In genomic region chr14:23631234-23631633, GRCh38 we compare ENCODE assay signal across 17 cellular contexts. TPM values are rescaled to one million over a fixed set of nuclear protein-coding genes. Genes with fewer than 3 reads are reported as not detected.
"Had no signal": no experiment of that assay in that cellular context is flagged by ENCODE, and none has a peak within 500 bp of the region (broad histone marks: within the 10 kb centered on the region; RNA-seq: fewer than 3 reads in every experiment).

No MANE protein-coding gene starts in this region.

- H3K27me3 ChIP-seq: breast epithelium, dorsolateral prefrontal cortex, esophagus muscularis mucosa, ovary, transverse colon had no signal

- H3K4me3 ChIP-seq: breast epithelium, ovary had no signal

- H3K4me1 ChIP-seq: breast epithelium had no signal

- H3K9me3 Mint-ChIP-seq: activated CD4-positive, alpha-beta T cell treated with anti-CD3 and anti-CD28 coated beads, Interleukin-2, amount 10 ng/mL, durations not matched to agents 24 days and 14 days; activated naive CD4-positive, alpha-beta T cell treated with anti-CD3 and anti-CD28 coated beads, Interleukin-2, amount 50 U/mL, for 24 hours; natural killer cell; stimulated activated memory B cell treated with anti-CD40 and anti-IgM and Interleukin-4, amounts not matched to agents 10 μg/mL and 1 μg/mL and 100 μg/mL, for 72 hours; T-helper 1 cell treated with Interleukin-12 subunit alpha and Interleukin-12 subunit beta and Interleukin-4 antibody, amounts not matched to agents 30 μg/mL and 1 μg/mL, for 36 hours had no signal

- H3K27ac Mint-ChIP-seq: activated CD4-positive, alpha-beta T cell treated with anti-CD3 and anti-CD28 coated beads, Interleukin-2, amount 10 ng/mL, durations not matched to agents 24 days and 14 days; activated naive CD4-positive, alpha-beta T cell treated with anti-CD3 and anti-CD28 coated beads, Interleukin-2, amount 50 U/mL, for 24 hours; stimulated activated memory B cell treated with anti-CD40 and anti-IgM and Interleukin-4, amounts not matched to agents 10 μg/mL and 1 μg/mL and 100 μg/mL, for 72 hours; T-helper 1 cell treated with Interleukin-12 subunit alpha and Interleukin-12 subunit beta and Interleukin-4 antibody, amounts not matched to agents 30 μg/mL and 1 μg/mL, for 36 hours; WTC11 had no signal

- H3K27me3 Mint-ChIP-seq: activated naive CD4-positive, alpha-beta T cell treated with anti-CD3 and anti-CD28 coated beads, Interleukin-2, amount 50 U/mL, for 24 hours had no signal

- H3K9me3 ChIP-seq: breast epithelium, esophagus muscularis mucosa, ovary, transverse colon had no signal

- FAIRE-seq: endometrium had no signal

- H3K36me3 ChIP-seq: breast epithelium, esophagus muscularis mucosa, ovary, transverse colon had no signal

- H3K27ac ChIP-seq: esophagus muscularis mucosa had no signal

- H3K36me3 Mint-ChIP-seq: activated naive CD4-positive, alpha-beta T cell treated with anti-CD3 and anti-CD28 coated beads, Interleukin-2, amount 50 U/mL, for 24 hours; natural killer cell; stimulated activated memory B cell treated with anti-CD40 and anti-IgM and Interleukin-4, amounts not matched to agents 10 μg/mL and 1 μg/mL and 100 μg/mL, for 72 hours had no signal

- H3K4me3 Mint-ChIP-seq: T-helper 1 cell treated with Interleukin-12 subunit alpha and Interleukin-12 subunit beta and Interleukin-4 antibody, amounts not matched to agents 30 μg/mL and 1 μg/mL, for 36 hours; WTC11 had no signal

RNA-seq across cellular contexts. Expression of gene DHRS2, which starts 4.9 kb away (rescaled TPM):
- total RNA-seq: chondrocyte, left cardiac atrium, skeletal muscle tissue, transverse colon had no signal

RNA-seq across cellular contexts. Expression of gene JPH4, which starts 52.6 kb away (rescaled TPM):
- total RNA-seq: activated CD4-positive, alpha-beta T cell treated with anti-CD3 and anti-CD28 coated beads, Interleukin-2, amount 10 ng/mL, durations not matched to agents 24 days and 14 days; fibroblast of villous mesenchyme; lung microvascular endothelial cell had no signal
